In the genomic region with DNA sequence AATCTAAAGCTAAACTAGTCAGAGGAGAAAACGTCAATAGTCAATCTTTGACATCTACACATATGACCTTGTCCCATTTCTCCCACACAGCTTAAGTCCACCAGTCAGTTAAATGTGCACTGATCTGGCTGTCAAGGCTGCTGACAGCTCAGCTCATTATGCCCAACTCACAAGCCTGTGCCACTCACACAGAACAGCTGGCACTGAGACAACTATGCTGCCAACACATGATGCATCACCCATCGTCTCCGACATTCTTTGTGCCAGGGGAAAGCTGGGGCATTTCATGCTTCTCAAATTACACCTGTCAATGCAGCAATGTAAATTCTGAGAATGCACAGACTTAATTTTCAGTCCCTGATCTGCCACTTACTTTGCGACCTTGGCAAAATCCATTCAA, we compare ENCODE assay signal across 8 cellular contexts. TPM values are rescaled to one million over a fixed set of nuclear protein-coding genes. Genes with fewer than 3 reads are reported as not detected.
DNase-seq lines count a peak whose midpoint lies in the region; FAIRE-seq and TF ChIP-seq lines count a peak whose summit lies in the region.

No MANE protein-coding gene starts in this region.

- DNase-seq in SIG-M5 treated with dmso at 0.1 percent for 504 hours (lab: John Stamatoyannopoulos, UW; ENCODE audit: unreplicated experiment), result peak; percentile 23
- DNase-seq in SIG-M5 (lab: John Stamatoyannopoulos, UW), result no peak
- peak; percentile 91 for DNase-seq in SW 1271 (lab: John Stamatoyannopoulos, UW)
- DNase-seq in left ventricle myocardium inferior, result peak; percentile 66
- peak; percentile 41 for DNase-seq in urothelium cell line (ENCODE audit: low spot score)
- no peak for DNase-seq in activated T-cell treated with anti-CD3 and anti-CD28 coated beads, Interleukin-2, amount 50 U/mL, for 1 hour
- DNase-seq in cortex of kidney (lab: John Stamatoyannopoulos, UW), result no peak
- no peak for DNase-seq in COR-L47 (lab: John Stamatoyannopoulos, UW)

- H3K4me1 ChIP-seq in left ventricle myocardium inferior, result peaks cover 65% of the 10 kb centered on the region

- no peak for FAIRE-seq in urothelium cell line (lab: Jason Lieb, UNC)

- H3K9me3 ChIP-seq in left ventricle myocardium inferior (replicated peaks), result no peaks in the 10 kb centered on the region

- peak overlapping the region; percentile 83 for H3K27ac ChIP-seq in left ventricle myocardium inferior (replicated peaks)

- intact Hi-C loops in left ventricle myocardium inferior (cut with micrococcal nuclease), result no loop called here

- no peak overlapping the region for H3K4me3 ChIP-seq in left ventricle myocardium inferior

- H3K27me3 ChIP-seq in left ventricle myocardium inferior (ENCODE audit: low read depth), result no peaks in the 10 kb centered on the region

- TF ChIP-seq CTCF in left ventricle myocardium inferior (IDR thresholded peaks at IDR 0.05; ENCODE audit: borderline replicate concordance), result no peak

- H3K36me3 ChIP-seq in left ventricle myocardium inferior, result peaks cover 64% of the 10 kb centered on the region

RNA-seq across cellular contexts. Expression of a gene that starts 25.3 kb away (rescaled TPM):
- total RNA-seq in left ventricle myocardium inferior, result 97.2 TPM

Comparison
In these comparisons a context has a peak if more than half of its experiments do, and no peak if none do; other contexts are left out.
1. DNase-seq: peak in SIG-M5 treated with dmso at 0.1 percent for 504 hours (single experiment), SW 1271 (2 of 2), left ventricle myocardium inferior (single experiment) and urothelium cell line (single experiment); none in SIG-M5 (single experiment), activated T-cell treated with anti-CD3 and anti-CD28 coated beads, Interleukin-2, amount 50 U/mL, for 1 hour (single experiment), cortex of kidney (single experiment) and COR-L47 (single experiment).